21 cellular contexts compared by ENCODE assay signal in the genomic region with DNA sequence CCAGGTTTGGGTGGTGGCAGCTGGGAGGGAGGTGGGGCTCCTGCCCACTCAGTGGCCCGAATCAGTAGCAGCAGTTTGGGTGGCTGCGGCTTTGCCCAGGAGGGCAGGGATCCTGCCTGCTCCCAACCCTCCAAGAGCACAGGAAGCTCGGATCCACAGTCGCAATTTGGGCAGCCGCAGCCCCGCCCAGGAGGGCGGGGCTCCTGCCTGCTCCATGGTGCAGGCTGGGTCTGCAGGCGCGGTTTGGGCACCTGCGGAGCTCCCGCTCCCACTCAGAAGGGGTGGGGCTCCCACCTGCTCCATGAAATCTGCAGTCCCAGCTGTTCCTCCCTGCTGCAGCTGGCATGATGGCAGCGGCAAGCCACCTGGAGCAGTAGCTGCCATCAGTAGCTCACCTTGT. TPM values are rescaled to one million over a fixed set of nuclear protein-coding genes. Genes with fewer than 3 reads are reported as not detected.
DNase-seq lines count a peak whose midpoint lies in the region; ATAC-seq and TF ChIP-seq lines count a peak whose summit lies in the region.
"Had no signal": no experiment of that assay in that cellular context is flagged by ENCODE, and none has a peak within 500 bp of the region (broad histone marks: within the 10 kb centered on the region; RNA-seq: fewer than 3 reads in every experiment).

No MANE protein-coding gene starts in this region.

- H3K9me3 ChIP-seq in A673 (ENCODE audit: low read depth, low read length, poor library complexity, severe bottlenecking), result no peaks in the 10 kb centered on the region
- no peaks in the 10 kb centered on the region for H3K9me3 ChIP-seq in iPS DF 6.9 (ENCODE audit: control insufficient read depth, insufficient read depth, low read length)
- H3K9me3 ChIP-seq in mammary epithelial cell (replicated peaks; ENCODE audit: insufficient read depth, low read length), result no peaks in the 10 kb centered on the region
- H3K9me3 ChIP-seq: ascending aorta had no signal

- BruUV-seq in A673 (replicated peaks; lab: Mats Ljungman, UMichigan) (no TSS peak), mammary epithelial cell (replicated peaks; lab: Mats Ljungman, UMichigan) (no TSS peak)

- no peaks in the 10 kb centered on the region for H3K27me3 ChIP-seq in A673 (replicated peaks; ENCODE audit: insufficient read depth, low read depth, low read length, poor library complexity)
- H3K27me3 ChIP-seq in iPS DF 6.9 (ENCODE audit: control insufficient read depth, insufficient read depth, low read length), result no peaks in the 10 kb centered on the region
- peaks cover 2% of the 10 kb centered on the region for H3K27me3 ChIP-seq in mammary epithelial cell (ENCODE audit: insufficient read depth, low read length)
- H3K27me3 ChIP-seq: ascending aorta had no signal

- TF ChIP-seq CTCF in A673 (conservative IDR thresholded peaks at IDR 0.05; ENCODE audit: low read depth, low read length) (no peak), mammary epithelial cell (conservative IDR thresholded peaks at IDR 0.05 in 1 of 2, IDR thresholded peaks at IDR 0.05 in 1 of 2; ENCODE audit: extremely low read depth in 1 of 2, insufficient read depth in 1 of 2, low read depth in 1 of 2, low read length in 2 of 2) (no peak)

- H2AFZ ChIP-seq in mammary epithelial cell (ENCODE audit: low read depth, low read length), result no peak overlapping the region

- ATAC-seq in T-cell (replicated peaks in 1 of 4), result no peak
- ATAC-seq: naive thymus-derived CD8-positive, alpha-beta T cell had no signal

- no peak overlapping the region for H3K27ac Mint-ChIP-seq in T-cell
- H3K27ac Mint-ChIP-seq: activated naive CD4-positive, alpha-beta T cell treated with anti-CD3 and anti-CD28 coated beads, Interleukin-2, amount 10 ng/mL, durations not matched to agents 7 days and 5 days; activated T-cell treated with anti-CD3 and anti-CD28 coated beads, Interleukin-2, amount 50 U/mL, for 24 hours; naive thymus-derived CD8-positive, alpha-beta T cell; type B pancreatic cell had no signal

- H3K9ac ChIP-seq in mammary epithelial cell (ENCODE audit: insufficient read depth, low read length), result no peak overlapping the region

- H3K4me3 ChIP-seq in A673 (ENCODE audit: low read depth, low read length, poor library complexity, severe bottlenecking) (peak overlapping the region; percentile 21), iPS DF 6.9 (ENCODE audit: low read length) (no peak overlapping the region), mammary epithelial cell (replicated peaks in 1 of 3; ENCODE audit: insufficient read depth in 1 of 3, low read depth in 2 of 3, low read length in 3 of 3) (no peak overlapping the region)
- H3K4me3 ChIP-seq: ascending aorta, stomach had no signal

- H3K9me3 Mint-ChIP-seq in T-cell, result no peaks in the 10 kb centered on the region
- H3K9me3 Mint-ChIP-seq: activated naive CD4-positive, alpha-beta T cell treated with anti-CD3 and anti-CD28 coated beads, Interleukin-2, amount 10 ng/mL, durations not matched to agents 7 days and 5 days; activated T-cell treated with anti-CD3 and anti-CD28 coated beads, Interleukin-2, amount 50 U/mL, for 24 hours; type B pancreatic cell had no signal

- dilution Hi-C loops in mammary epithelial cell (cut with HindIII; ENCODE audit: low sequenced_read_pairs), result no loop called here

- CTCF ChIA-PET in A673 (lab: Charles Lee), result interaction anchor here (0.5 kb wide), 1 partner anchor 16 kb away, joined by 10 read pairs; no protein-coding TSS in a partner anchor
- CTCF ChIA-PET in T-cell (lab: Charles Lee), result no interaction called here
- CTCF ChIA-PET in mammary epithelial cell (lab: Charles Lee; ENCODE audit: low non-redundant PET), result no interaction called here

- H3K4me2 ChIP-seq in mammary epithelial cell (ENCODE audit: insufficient read depth, low read depth, low read length), result no peak overlapping the region

- in situ Hi-C loops in mammary epithelial cell (cut with MboI; ENCODE audit: low sequenced_read_pairs in 2 of 2), result no loop called here

- no peaks in the 10 kb centered on the region for H3K79me2 ChIP-seq in mammary epithelial cell (ENCODE audit: insufficient read depth, low read length)

- no CpG with 5 or more reads among the region's 12 CpGs for WGBS in iPS DF 6.9 (ENCODE audit: insufficient coverage, insufficient read length)
- WGBS in mammary epithelial cell (ENCODE audit: low coverage, missing lambda C conversion rate), result 6% methylated on average over 9 of the region's 12 CpGs

- H3K27me3 Mint-ChIP-seq in T-cell, result peaks cover 9 to 31% of the 10 kb centered on the region in 2 donors

- H3K36me3 ChIP-seq in A673 (ENCODE audit: insufficient read depth, low read length, poor library complexity, severe bottlenecking), result no peaks in the 10 kb centered on the region
- H3K36me3 ChIP-seq in iPS DF 6.9 (ENCODE audit: control insufficient read depth, insufficient read depth, low read length), result no peaks in the 10 kb centered on the region
- no peaks in the 10 kb centered on the region for H3K36me3 ChIP-seq in mammary epithelial cell (ENCODE audit: insufficient read depth, low read length)
- H3K36me3 ChIP-seq: ascending aorta, stomach had no signal

- intact Hi-C loops in A673 (cut with micrococcal nuclease; ENCODE audit: unreplicated experiment) (no loop called here), mammary epithelial cell (cut with micrococcal nuclease) (no loop called here)

- H3K4me3 Mint-ChIP-seq in T-cell, result no peak overlapping the region
- H3K4me3 Mint-ChIP-seq: activated naive CD4-positive, alpha-beta T cell treated with anti-CD3 and anti-CD28 coated beads, Interleukin-2, amount 10 ng/mL, durations not matched to agents 7 days and 5 days; activated T-cell treated with anti-CD3 and anti-CD28 coated beads, Interleukin-2, amount 50 U/mL, for 24 hours; naive thymus-derived CD8-positive, alpha-beta T cell; type B pancreatic cell had no signal

- H4K20me1 ChIP-seq in mammary epithelial cell (ENCODE audit: insufficient read depth, low read length), result no peaks in the 10 kb centered on the region

- H3K4me1 ChIP-seq in A673 (ENCODE audit: insufficient read depth, low read length, poor library complexity, severe bottlenecking) (no peaks in the 10 kb centered on the region), iPS DF 6.9 (ENCODE audit: control insufficient read depth, insufficient read depth, low read length) (no peaks in the 10 kb centered on the region), mammary epithelial cell (ENCODE audit: insufficient read depth, low read length) (no peaks in the 10 kb centered on the region)
- H3K4me1 ChIP-seq: ascending aorta, stomach had no signal

- H3K4me1 Mint-ChIP-seq in T-cell, result no peaks in the 10 kb centered on the region
- H3K4me1 Mint-ChIP-seq: activated naive CD4-positive, alpha-beta T cell treated with anti-CD3 and anti-CD28 coated beads, Interleukin-2, amount 10 ng/mL, durations not matched to agents 7 days and 5 days; naive thymus-derived CD8-positive, alpha-beta T cell had no signal

- POLR2A ChIA-PET in A673 (lab: Charles Lee; ENCODE audit: low non-redundant PET) (interaction anchor here (0.5 kb wide), 1 partner anchor 69 kb away, joined by 4 read pairs; no protein-coding TSS in a partner anchor), T-cell (lab: Charles Lee) (no interaction called here)

- H3K36me3 Mint-ChIP-seq in T-cell, result no peaks in the 10 kb centered on the region
- H3K36me3 Mint-ChIP-seq: activated naive CD4-positive, alpha-beta T cell treated with anti-CD3 and anti-CD28 coated beads, Interleukin-2, amount 10 ng/mL, durations not matched to agents 7 days and 5 days; type B pancreatic cell had no signal

- H3K27ac ChIP-seq in A673 (ENCODE audit: low read depth, low read length, poor library complexity, severe bottlenecking) (no peak overlapping the region), iPS DF 6.9 (ENCODE audit: low read length) (no peak overlapping the region), mammary epithelial cell (ENCODE audit: insufficient read depth, low read depth, low read length) (no peak overlapping the region)
- H3K27ac ChIP-seq: ascending aorta, stomach, VCaP had no signal

- DNase-seq in A673 (ENCODE audit: low spot score) (peak; percentile 23), DMS53 treated with DMSO at 0.1 percent for 48 hours (lab: John Stamatoyannopoulos, UW; ENCODE audit: unreplicated experiment) (peak; percentile 77), NCI-H69 (lab: John Stamatoyannopoulos, UW) (peak; percentile 63), iPS DF 6.9 (ENCODE audit: low read depth, low spot score) (peak; percentile 22), T-cell (no peak), mammary epithelial cell (no peak)
- no peak for DNase-seq in stimulated activated CD4-positive, alpha-beta T cell treated with anti-CD3 and anti-CD28 coated beads, Interleukin-4, amount 100 ng/mL, for 4 hours
- DNase-seq: activated CD4-positive, alpha-beta T cell treated with anti-CD3 and anti-CD28 coated beads, Interleukin-2, amount 50 U/mL, for 48 hours; activated naive CD4-positive, alpha-beta T cell treated with anti-CD3 and anti-CD28 coated beads, Interleukin-2, amount 10 ng/mL, durations not matched to agents 7 days and 5 days; activated T-cell treated with anti-CD3 and anti-CD28 coated beads, Interleukin-2, amount 50 U/mL, for 24 hours; cerebellar nuclear complex; effector memory CD4-positive, alpha-beta T cell; islet precursor cell; naive thymus-derived CD8-positive, alpha-beta T cell; NCI-H1694; Right ventricle myocardium superior; stimulated activated CD4-positive, alpha-beta T cell treated with anti-CD3 and anti-CD28 coated beads, Interleukin-1b, Interleukin-23, amount 100 ng/mL, for 48 hours; stomach had no signal

RNA-seq across cellular contexts. Expression of gene CALCB, which starts 38.1 kb away (rescaled TPM):
- 18.8 and 22.3 TPM in 2 replicates for total RNA-seq in A673 (2021)
- total RNA-seq in T-cell, result 1 to 10 TPM in 1 of 5 donors, under 1 TPM in 4; 0.58 to 1.0 (median 0.72) TPM
- under 1 TPM; 0.33 to 0.99 TPM for total RNA-seq in mammary epithelial cell
- polyA plus RNA-seq in mammary epithelial cell, result not detected
- polyA minus RNA-seq in mammary epithelial cell, result not detected
- total RNA-seq: ascending aorta, Right ventricle myocardium superior had no signal

Comparison
In these comparisons a context has a peak if more than half of its experiments do, and no peak if none do; other contexts are left out.
1. DNase-seq: peak in A673 (single experiment), DMS53 treated with DMSO at 0.1 percent for 48 hours (single experiment), NCI-H69 (single experiment) and iPS DF 6.9 (single experiment); none in stimulated activated CD4-positive, alpha-beta T cell treated with anti-CD3 and anti-CD28 coated beads, Interleukin-4, amount 100 ng/mL, for 4 hours (0 of 2), T-cell (0 of 34) and mammary epithelial cell (single experiment).